ENCODE assay signal across 14 cellular contexts in genomic region chr18:58316943-58317342, GRCh38.
DNase-seq lines count a peak whose midpoint lies in the region; ATAC-seq and TF ChIP-seq lines count a peak whose summit lies in the region.
"Had no signal": no experiment of that assay in that cellular context is flagged by ENCODE, and none has a peak within 500 bp of the region (broad histone marks: within the 10 kb centered on the region; RNA-seq: fewer than 3 reads in every experiment).

No MANE protein-coding gene starts in this region.

- no peak overlapping the region for H3K4me2 ChIP-seq in trophoblast cell (ENCODE audit: low read length)

- H2BK12ac ChIP-seq in trophoblast cell (ENCODE audit: low read length), result no peak overlapping the region

- peaks cover 0 to 2% of the 10 kb centered on the region in 2 experiments for H3K36me3 ChIP-seq in trophoblast cell (ENCODE audit: control insufficient read depth in 1 of 2, insufficient read depth in 2 of 2, low read length in 2 of 2)

- H3K4ac ChIP-seq in trophoblast cell (ENCODE audit: low read depth, low read length), result no peak overlapping the region

- peak overlapping the region in 4 of 5 experiments; percentile 79 to 92 (median 88) for H3K27ac Mint-ChIP-seq in brain
- H3K27ac Mint-ChIP-seq: activated naive CD8-positive, alpha-beta T cell had no signal

- no peak overlapping the region for H4K12ac ChIP-seq in trophoblast cell (ENCODE audit: low read depth, low read length)

- H3K79me2 ChIP-seq in trophoblast cell (ENCODE audit: control insufficient read depth, insufficient read depth, low read length, poor library complexity), result no peaks in the 10 kb centered on the region

- no peak overlapping the region for H2BK120ac ChIP-seq in trophoblast cell (ENCODE audit: insufficient read depth, low read length, poor library complexity)

- no peak overlapping the region for H3K18ac ChIP-seq in trophoblast cell (ENCODE audit: low read length)

- no peak for TF ChIP-seq CTCF in brain (conservative IDR thresholded peaks at IDR 0.05)

- H4K8ac ChIP-seq in trophoblast cell (ENCODE audit: low read depth, low read length), result no peak overlapping the region

- no peak overlapping the region for H4K91ac ChIP-seq in trophoblast cell (ENCODE audit: low read depth, low read length)

- DNase-seq in HEK293T (ENCODE audit: extremely low spot score) (no peak), trophoblast cell (no peak), C1 segment of cervical spinal cord (lab: John Stamatoyannopoulos, UW) (no peak), SKM-1 (lab: John Stamatoyannopoulos, UW; ENCODE audit: unreplicated experiment) (no peak), NCI-H146 (lab: John Stamatoyannopoulos, UW) (no peak)
- DNase-seq: islet precursor cell; NCI-H524; retina; stimulated activated CD8-positive, alpha-beta memory T cell treated with anti-CD3 and anti-CD28 coated beads, Interleukin-4, amount 100 ng/mL, for 48 hours had no signal

- H3K4me3 Mint-ChIP-seq in brain, result no peak overlapping the region
- H3K4me3 Mint-ChIP-seq: activated naive CD8-positive, alpha-beta T cell had no signal

- H3K9me3 Mint-ChIP-seq in brain, result no peaks in the 10 kb centered on the region

- no peaks in the 10 kb centered on the region for H3K27me3 Mint-ChIP-seq in brain

- no peak overlapping the region for H2BK5ac ChIP-seq in trophoblast cell (ENCODE audit: low read depth, low read length, poor library complexity)

- no peaks in the 10 kb centered on the region for H3K9me3 ChIP-seq in trophoblast cell (ENCODE audit: insufficient read depth, low read depth, low read length)

- H3K4me1 ChIP-seq in trophoblast cell (ENCODE audit: control insufficient read depth in 1 of 2, insufficient read depth in 2 of 2, low read length in 2 of 2), result peaks cover 17 to 19% of the 10 kb centered on the region in 2 experiments

- H3K4me1 Mint-ChIP-seq in brain, result peaks cover 64% of the 10 kb centered on the region

- ATAC-seq in GM18511 (IDR thresholded peaks at IDR 0.05; ENCODE audit: unreplicated experiment) (peak; percentile 79), HG03045 (IDR thresholded peaks at IDR 0.05; ENCODE audit: unreplicated experiment) (no peak)
- ATAC-seq: K562 had no signal

- peaks cover 20% of the 10 kb centered on the region for H3K36me3 Mint-ChIP-seq in brain
- H3K36me3 Mint-ChIP-seq: activated naive CD8-positive, alpha-beta T cell had no signal

- CTCF ChIA-PET in HEK293T (lab: Yijun Ruan, JAX), result no interaction called here

- H3K9ac ChIP-seq in trophoblast cell (ENCODE audit: low read length), result no peak overlapping the region

- H2AK5ac ChIP-seq in trophoblast cell (ENCODE audit: low read length), result no peak overlapping the region

- peaks cover 2% of the 10 kb centered on the region for H3K79me1 ChIP-seq in trophoblast cell (ENCODE audit: low read length)

- no peak overlapping the region for H3K27ac ChIP-seq in trophoblast cell (ENCODE audit: low read depth, low read length)

- H3K27me3 ChIP-seq in trophoblast cell (ENCODE audit: insufficient read depth, low read length), result no peaks in the 10 kb centered on the region

- H3K23ac ChIP-seq in trophoblast cell (ENCODE audit: low read length), result no peak overlapping the region

- H2AFZ ChIP-seq in trophoblast cell (ENCODE audit: insufficient read depth, low read length, poor library complexity), result peak overlapping the region; percentile 19

- H3K4me3 ChIP-seq in trophoblast cell (ENCODE audit: low read depth, low read length), result no peak overlapping the region
- H3K4me3 ChIP-seq: K562 had no signal

- WGBS in trophoblast cell (ENCODE audit: extremely low coverage, insufficient coverage, insufficient read length), result no CpG with 5 or more reads among the region's 5 CpGs

- POLR2A ChIA-PET in HEK293T (lab: Yijun Ruan, JAX), result interaction anchor here (0.9 kb wide), 1 partner anchor 93 kb away, joined by 3 read pairs; no protein-coding TSS in a partner anchor

- H3K14ac ChIP-seq in trophoblast cell (ENCODE audit: low read length), result no peak overlapping the region

TF ChIP-seq in HEK293T, 16 proteins besides CTCF, POLR2A, EP300 and RAD21:
- TF ChIP-seq SUZ12 (IDR thresholded peaks at IDR 0.05), result no peak
- TF ChIP-seq CTBP1 (IDR thresholded peaks at IDR 0.05; ENCODE audit: borderline replicate concordance), result peak; percentile 30; the same call in 1 of the 2 replicates
